2 cellular contexts compared by ENCODE assay signal in the genomic region with DNA sequence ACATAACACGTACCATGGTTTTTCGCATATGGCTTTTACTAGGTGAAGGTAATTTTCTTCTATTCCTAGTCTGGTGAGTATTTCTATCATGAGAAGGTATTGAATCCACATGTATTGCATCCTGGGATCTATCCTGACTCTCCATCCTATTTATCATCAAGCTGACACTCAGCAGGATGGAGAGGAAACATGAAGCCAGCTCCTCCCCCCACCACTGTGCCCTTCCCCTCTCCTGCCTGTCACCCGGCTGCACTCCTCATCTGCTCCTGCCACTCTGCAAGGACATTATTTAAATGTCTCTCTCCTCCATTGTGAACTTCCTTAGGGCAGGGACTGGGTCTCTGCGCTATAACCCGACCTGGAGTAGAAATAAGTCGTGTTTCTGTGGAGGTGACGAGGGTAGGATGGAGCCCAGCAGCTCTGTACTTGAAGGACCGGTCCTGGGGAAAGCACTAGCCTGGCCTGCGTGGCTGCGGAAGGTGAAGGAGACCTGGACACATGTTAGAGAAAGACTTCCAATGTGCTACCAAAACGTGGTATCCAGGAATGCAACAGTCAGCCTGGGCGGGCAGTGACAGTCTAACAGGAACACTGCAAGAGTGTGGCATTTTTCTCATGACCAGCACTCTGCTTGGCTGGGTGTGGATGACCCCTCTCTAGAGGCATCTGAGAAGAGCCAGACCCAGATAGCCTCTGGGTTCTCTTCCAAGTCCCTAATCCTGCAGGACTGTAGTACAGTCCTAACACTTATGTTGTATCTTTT.
TF ChIP-seq lines count a peak whose summit lies in the region.

No MANE protein-coding gene starts in this region.

TF ChIP-seq in IMR-90, 13 proteins besides CTCF, POLR2A, EP300 and RAD21:
- no peak for TF ChIP-seq NFE2L2 (IDR thresholded peaks at IDR 0.05; ENCODE audit: low read depth, low read length)
TF ChIP-seq in IMR-90: peak in this region for 0.

TF ChIP-seq in neural cell, 6 proteins besides CTCF, POLR2A, EP300 and RAD21:
- TF ChIP-seq TAF1 (IDR thresholded peaks at IDR 0.05; ENCODE audit: low read depth) (no peak), SMC3 (conservative IDR thresholded peaks at IDR 0.05; ENCODE audit: poor library complexity) (no peak), POLR2AphosphoS5 (IDR thresholded peaks at IDR 0.05) (no peak), MXI1 (conservative IDR thresholded peaks at IDR 0.05; ENCODE audit: poor library complexity, severe bottlenecking) (no peak)
- TF ChIP-seq, protein P1, sequence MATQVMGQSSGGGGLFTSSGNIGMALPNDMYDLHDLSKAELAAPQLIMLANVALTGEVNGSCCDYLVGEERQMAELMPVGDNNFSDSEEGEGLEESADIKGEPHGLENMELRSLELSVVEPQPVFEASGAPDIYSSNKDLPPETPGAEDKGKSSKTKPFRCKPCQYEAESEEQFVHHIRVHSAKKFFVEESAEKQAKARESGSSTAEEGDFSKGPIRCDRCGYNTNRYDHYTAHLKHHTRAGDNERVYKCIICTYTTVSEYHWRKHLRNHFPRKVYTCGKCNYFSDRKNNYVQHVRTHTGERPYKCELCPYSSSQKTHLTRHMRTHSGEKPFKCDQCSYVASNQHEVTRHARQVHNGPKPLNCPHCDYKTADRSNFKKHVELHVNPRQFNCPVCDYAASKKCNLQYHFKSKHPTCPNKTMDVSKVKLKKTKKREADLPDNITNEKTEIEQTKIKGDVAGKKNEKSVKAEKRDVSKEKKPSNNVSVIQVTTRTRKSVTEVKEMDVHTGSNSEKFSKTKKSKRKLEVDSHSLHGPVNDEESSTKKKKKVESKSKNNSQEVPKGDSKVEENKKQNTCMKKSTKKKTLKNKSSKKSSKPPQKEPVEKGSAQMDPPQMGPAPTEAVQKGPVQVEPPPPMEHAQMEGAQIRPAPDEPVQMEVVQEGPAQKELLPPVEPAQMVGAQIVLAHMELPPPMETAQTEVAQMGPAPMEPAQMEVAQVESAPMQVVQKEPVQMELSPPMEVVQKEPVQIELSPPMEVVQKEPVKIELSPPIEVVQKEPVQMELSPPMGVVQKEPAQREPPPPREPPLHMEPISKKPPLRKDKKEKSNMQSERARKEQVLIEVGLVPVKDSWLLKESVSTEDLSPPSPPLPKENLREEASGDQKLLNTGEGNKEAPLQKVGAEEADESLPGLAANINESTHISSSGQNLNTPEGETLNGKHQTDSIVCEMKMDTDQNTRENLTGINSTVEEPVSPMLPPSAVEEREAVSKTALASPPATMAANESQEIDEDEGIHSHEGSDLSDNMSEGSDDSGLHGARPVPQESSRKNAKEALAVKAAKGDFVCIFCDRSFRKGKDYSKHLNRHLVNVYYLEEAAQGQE (IDR thresholded peaks at IDR 0.05; ENCODE audit: borderline replicate concordance) = no peak
TF ChIP-seq in neural cell: peak in this region for 0.
